ENCODE assay signal across 27 cellular contexts in genomic region chr5:53013857-53014256, GRCh38. TPM values are rescaled to one million over a fixed set of nuclear protein-coding genes. Genes with fewer than 3 reads are reported as not detected.
"Had no signal": no experiment of that assay in that cellular context is flagged by ENCODE, and none has a peak within 500 bp of the region (broad histone marks: within the 10 kb centered on the region; RNA-seq: fewer than 3 reads in every experiment).

No MANE protein-coding gene starts in this region.

- H3K4me3 ChIP-seq: left lung, lower lobe of right lung, ovary, right atrium auricular region, right lobe of liver, smooth muscle cell, tibial nerve, uterus had no signal

- H3K27me3 ChIP-seq: left lung, ovary, right atrium auricular region, right lobe of liver, tibial nerve, uterus had no signal

- DNase-seq: hypothalamus; immature natural killer cell; kidney; left colon; left lung; lower lobe of right lung; mesendoderm; naive thymus-derived CD4-positive, alpha-beta T cell; ovary; right lobe of liver; stimulated activated CD4-positive, alpha-beta T cell treated with anti-CD3 and anti-CD28 coated beads, Interleukin-1b, Interleukin-23, amount 100 ng/mL, for 48 hours; stimulated activated CD4-positive, alpha-beta T cell treated with anti-CD3 and anti-CD28 coated beads, Interleukin-2, amount 100 ng/mL, for 48 hours; stimulated activated CD4-positive, alpha-beta T cell treated with anti-CD3 and anti-CD28 coated beads, Interleukin-4, amount 100 ng/mL, for 4 hours; stimulated activated CD8-positive, alpha-beta memory T cell treated with anti-CD3 and anti-CD28 coated beads, Interleukin-4, amount 100 ng/mL, for 48 hours; stimulated activated naive CD4-positive, alpha-beta T cell treated with Interleukin-2 at 50 U/mL for 16 hours; stimulated activated naive CD8-positive, alpha-beta T cell treated with anti-CD3 and anti-CD28 coated beads, Interleukin-15, amount 100 ng/mL, for 72 hours; substantia nigra; uterus had no signal

- H3K36me3 Mint-ChIP-seq: immature natural killer cell; natural killer cell treated with Interleukin-12 subunit alpha and Interleukin-12 subunit beta and Interleukin-15 and Interleukin-18, amount 100 ng/mL, for 72 hours; stimulated activated memory B cell treated with anti-CD40 and anti-IgM and Interleukin-4, amounts not matched to agents 10 μg/mL and 1 μg/mL and 100 μg/mL, for 72 hours; type B pancreatic cell had no signal

- H3K4me1 ChIP-seq: left lung, lower lobe of right lung, right atrium auricular region, right lobe of liver, tibial nerve, uterus had no signal

- H3K27ac Mint-ChIP-seq: immature natural killer cell; mesothelial cell of epicardium; natural killer cell treated with Interleukin-12 subunit alpha and Interleukin-12 subunit beta and Interleukin-15 and Interleukin-18, amount 100 ng/mL, for 72 hours; progenitor cell of endocrine pancreas; stimulated activated memory B cell treated with anti-CD40 and anti-IgM and Interleukin-4, amounts not matched to agents 10 μg/mL and 1 μg/mL and 100 μg/mL, for 72 hours; stimulated activated naive CD8-positive, alpha-beta T cell treated with anti-CD3 and anti-CD28 coated beads, Interleukin-15, amount 100 ng/mL, for 72 hours; type B pancreatic cell had no signal

- H3K27me3 Mint-ChIP-seq: progenitor cell of endocrine pancreas, type B pancreatic cell had no signal

- H3K4me2 ChIP-seq: smooth muscle cell had no signal

- H3K27ac ChIP-seq: left lung, lower lobe of right lung, ovary, right atrium auricular region, right lobe of liver, tibial nerve, uterus had no signal

- ATAC-seq: left colon; left lung; lower lobe of right lung; naive thymus-derived CD4-positive, alpha-beta T cell; natural killer cell treated with Interleukin-12 subunit alpha and Interleukin-12 subunit beta and Interleukin-15 and Interleukin-18, amount 100 ng/mL, for 72 hours; right lobe of liver; stimulated activated memory B cell treated with anti-CD40 and anti-IgM and Interleukin-4, amounts not matched to agents 10 μg/mL and 1 μg/mL and 100 μg/mL, for 72 hours had no signal

- H3K4me1 Mint-ChIP-seq: immature natural killer cell; mesothelial cell of epicardium; stimulated activated memory B cell treated with anti-CD40 and anti-IgM and Interleukin-4, amounts not matched to agents 10 μg/mL and 1 μg/mL and 100 μg/mL, for 72 hours had no signal

- H3K36me3 ChIP-seq: left lung, lower lobe of right lung, ovary, right atrium auricular region, right lobe of liver, tibial nerve, uterus had no signal

- H3K4me3 Mint-ChIP-seq: immature natural killer cell; mesothelial cell of epicardium; naive thymus-derived CD4-positive, alpha-beta T cell; stimulated activated memory B cell treated with anti-CD40 and anti-IgM and Interleukin-4, amounts not matched to agents 10 μg/mL and 1 μg/mL and 100 μg/mL, for 72 hours; type B pancreatic cell had no signal

- H3K9me3 Mint-ChIP-seq: natural killer cell treated with Interleukin-12 subunit alpha and Interleukin-12 subunit beta and Interleukin-15 and Interleukin-18, amount 100 ng/mL, for 72 hours had no signal

- FAIRE-seq: islet of Langerhans, kidney had no signal

- H3K9me3 ChIP-seq: left lung, lower lobe of right lung, ovary, right atrium auricular region, right lobe of liver, uterus had no signal

RNA-seq across cellular contexts. Expression of gene ITGA2, which starts 24.7 kb away (rescaled TPM):
- polyA plus RNA-seq: immature natural killer cell had no signal
